In the genomic region with DNA sequence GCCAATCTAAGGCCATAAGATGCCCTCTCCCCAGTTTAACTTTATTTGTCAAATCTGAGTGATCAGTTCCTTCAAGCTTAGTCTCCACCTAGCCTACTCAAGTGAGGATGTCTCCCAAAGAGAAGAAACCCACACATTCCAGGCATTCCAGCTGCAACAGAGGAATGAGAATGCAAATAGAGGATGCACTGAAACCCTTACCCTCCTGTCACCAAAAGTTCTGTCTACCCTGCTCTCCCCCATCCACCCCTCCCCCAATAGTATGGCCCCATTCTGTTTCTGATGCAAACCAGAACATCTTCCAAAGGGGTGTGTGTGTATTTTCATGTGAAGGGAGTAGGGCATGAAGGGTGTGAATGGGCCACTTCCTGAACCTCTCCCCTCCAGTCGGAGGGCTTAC, we compare ENCODE assay signal across 24 cellular contexts. TPM values are rescaled to one million over a fixed set of nuclear protein-coding genes. Genes with fewer than 3 reads are reported as not detected.
"Had no signal": no experiment of that assay in that cellular context is flagged by ENCODE, and none has a peak within 500 bp of the region (broad histone marks: within the 10 kb centered on the region; RNA-seq: fewer than 3 reads in every experiment).

No MANE protein-coding gene starts in this region.

- H3K36me3 Mint-ChIP-seq: naive thymus-derived CD4-positive, alpha-beta T cell had no signal

- H3K4me3 ChIP-seq: ovary, psoas muscle, suprapubic skin, transverse colon had no signal

- DNase-seq: activated CD4-positive, CD25-positive, alpha-beta regulatory T cell treated with anti-CD3 and anti-CD28 coated beads, Interleukin-2, amount 50 U/mL, for 72 hours; activated CD8-positive, alpha-beta memory T cell treated with anti-CD3 and anti-CD28 coated beads for 24 hours; activated CD8-positive, alpha-beta memory T cell treated with anti-CD3 and anti-CD28 coated beads, Interleukin-2, amount 50 U/mL, for 48 hours; activated effector memory CD4-positive, alpha-beta T cell treated with Interleukin-2 at 50 U/mL for 16 hours; activated naive CD4-positive, alpha-beta T cell treated with anti-CD3 and anti-CD28 coated beads, Interleukin-2, amount 50 U/mL, for 16 hours; activated T-cell treated with anti-CD3 and anti-CD28 coated beads, Interleukin-2, amount 50 U/mL, for 48 hours; cerebellar nuclear complex; effector CD4-positive, alpha-beta T cell; esophagus squamous epithelium; hippocampal formation; mesenchymal stem cell; naive thymus-derived CD4-positive, alpha-beta T cell; ovary; psoas muscle; right cardiac atrium; small intestine; stimulated activated CD4-positive, alpha-beta T cell treated with anti-CD3 and anti-CD28 coated beads, Interleukin-15, amount 100 ng/mL, for 24 hours; stimulated activated CD4-positive, alpha-beta T cell treated with anti-CD3 and anti-CD28 coated beads, Interleukin-2, amount 100 ng/mL, for 48 hours; stimulated activated naive CD8-positive, alpha-beta T cell treated with anti-CD3 and anti-CD28 coated beads, Interleukin-15, amount 100 ng/mL, for 72 hours; transverse colon had no signal

- H3K27me3 Mint-ChIP-seq: stimulated activated naive CD8-positive, alpha-beta T cell treated with anti-CD3 and anti-CD28 coated beads, Interleukin-15, amount 100 ng/mL, for 72 hours had no signal

- FAIRE-seq: astrocyte, bronchial epithelial cell, small intestine had no signal

- H3K4me3 Mint-ChIP-seq: stimulated activated naive CD8-positive, alpha-beta T cell treated with anti-CD3 and anti-CD28 coated beads, Interleukin-15, amount 100 ng/mL, for 72 hours; T-helper 1 cell treated with Interleukin-12 subunit alpha and Interleukin-12 subunit beta and Interleukin-4 antibody, amounts not matched to agents 30 μg/mL and 1 μg/mL, for 36 hours had no signal

- H3K27me3 ChIP-seq: esophagus squamous epithelium, ovary, suprapubic skin, transverse colon had no signal

- H3K27ac Mint-ChIP-seq: T-helper 1 cell treated with Interleukin-12 subunit alpha and Interleukin-12 subunit beta and Interleukin-4 antibody, amounts not matched to agents 30 μg/mL and 1 μg/mL, for 36 hours had no signal

- H3K36me3 ChIP-seq: ovary, suprapubic skin, transverse colon had no signal

- ATAC-seq: naive thymus-derived CD4-positive, alpha-beta T cell; psoas muscle; right cardiac atrium; stimulated activated naive CD8-positive, alpha-beta T cell treated with anti-CD3 and anti-CD28 coated beads, Interleukin-15, amount 100 ng/mL, for 72 hours had no signal

- H3K9me3 Mint-ChIP-seq: naive thymus-derived CD4-positive, alpha-beta T cell; stimulated activated naive CD8-positive, alpha-beta T cell treated with anti-CD3 and anti-CD28 coated beads, Interleukin-15, amount 100 ng/mL, for 72 hours; T-helper 1 cell treated with Interleukin-12 subunit alpha and Interleukin-12 subunit beta and Interleukin-4 antibody, amounts not matched to agents 30 μg/mL and 1 μg/mL, for 36 hours had no signal

- H3K27ac ChIP-seq: esophagus squamous epithelium, ovary, psoas muscle, suprapubic skin, transverse colon had no signal

- H3K9me3 ChIP-seq: esophagus squamous epithelium, ovary, psoas muscle, suprapubic skin, transverse colon had no signal

RNA-seq across cellular contexts. Expression of a gene that starts 18.4 kb away (rescaled TPM):
- total RNA-seq: astrocyte, bronchial epithelial cell had no signal

RNA-seq across cellular contexts. Expression of a gene that starts 42.9 kb away (rescaled TPM):
- total RNA-seq: bronchial epithelial cell had no signal
- polyA plus RNA-seq: naive thymus-derived CD4-positive, alpha-beta T cell had no signal
